Comparison of ENCODE assay signal across 20 cellular contexts in genomic region chr1:222096476-222096772, GRCh38.
DNase-seq lines count a peak whose midpoint lies in the region; ATAC-seq and TF ChIP-seq lines count a peak whose summit lies in the region.
"Had no signal": no experiment of that assay in that cellular context is flagged by ENCODE, and none has a peak within 500 bp of the region (broad histone marks: within the 10 kb centered on the region; RNA-seq: fewer than 3 reads in every experiment).

No MANE protein-coding gene starts in this region.

- H3K9ac ChIP-seq in KMS-11, result no peak overlapping the region

- no peaks in the 10 kb centered on the region for H3K36me3 ChIP-seq in KMS-11 (ENCODE audit: insufficient read depth)
- H3K36me3 ChIP-seq: esophagus muscularis mucosa, heart right ventricle, MG63, upper lobe of right lung had no signal

- peak; percentile 6 for ATAC-seq in GM18868 (IDR thresholded peaks at IDR 0.05; ENCODE audit: unreplicated experiment)

- TF ChIP-seq CTCF in KMS-11 (conservative IDR thresholded peaks at IDR 0.05; ENCODE audit: low read depth, low read length) (peak; percentile 70), VCaP (conservative IDR thresholded peaks at IDR 0.05) (peak; percentile 15; the same call in 1 of the 2 replicates), neural crest cell (conservative IDR thresholded peaks at IDR 0.05) (peak; percentile 32)

- no peaks in the 10 kb centered on the region for H4K20me1 ChIP-seq in KMS-11 (ENCODE audit: insufficient read depth)

- no peaks in the 10 kb centered on the region for H3K27me3 Mint-ChIP-seq in neural crest cell (ENCODE audit: low read depth)

- DNase-seq in neural crest cell (ENCODE audit: low read depth, low spot score) (no peak), NCI-H1436 (lab: John Stamatoyannopoulos, UW) (no peak), GM03348 (ENCODE audit: low spot score) (no peak), KG1 (lab: John Stamatoyannopoulos, UW) (no peak)
- DNase-seq: DMS79, GDM1, MG63, NCI-H1105 treated with DMSO at 0.1 percent for 48 hours, upper lobe of right lung had no signal

- H3K27me3 ChIP-seq in KMS-11 (ENCODE audit: insufficient read depth, low read depth), result no peaks in the 10 kb centered on the region
- H3K27me3 ChIP-seq: esophagus muscularis mucosa, MG63, upper lobe of right lung had no signal

- H3K4me1 Mint-ChIP-seq in neural crest cell, result peaks cover 11% of the 10 kb centered on the region

- no peak overlapping the region for H3K27ac Mint-ChIP-seq in neural crest cell (ENCODE audit: unreplicated experiment)
- H3K27ac Mint-ChIP-seq: activated naive CD8-positive, alpha-beta T cell treated with anti-CD3 and anti-CD28 coated beads, Interleukin-2, amount 50 U/mL, for 24 hours; GM23338; naive thymus-derived CD4-positive, alpha-beta T cell; T-helper 1 cell treated with Interleukin-12 subunit alpha and Interleukin-12 subunit beta and Interleukin-4 antibody, amounts not matched to agents 30 μg/mL and 1 μg/mL, for 36 hours had no signal

- no peak overlapping the region for H3K4me3 Mint-ChIP-seq in neural crest cell
- H3K4me3 Mint-ChIP-seq: activated naive CD8-positive, alpha-beta T cell treated with anti-CD3 and anti-CD28 coated beads, Interleukin-2, amount 50 U/mL, for 24 hours; GM23338; naive thymus-derived CD4-positive, alpha-beta T cell; T-helper 1 cell treated with Interleukin-12 subunit alpha and Interleukin-12 subunit beta and Interleukin-4 antibody, amounts not matched to agents 30 μg/mL and 1 μg/mL, for 36 hours had no signal

- H3K4me3 ChIP-seq in KMS-11 (IDR thresholded peaks at IDR 0.05; ENCODE audit: insufficient read depth, low read depth, low read length), result no peak overlapping the region
- H3K4me3 ChIP-seq: esophagus muscularis mucosa, GM23338, heart right ventricle, MG63, SK-N-MC, upper lobe of right lung had no signal

- no peaks in the 10 kb centered on the region for H3K9me3 Mint-ChIP-seq in neural crest cell
- H3K9me3 Mint-ChIP-seq: activated naive CD8-positive, alpha-beta T cell treated with anti-CD3 and anti-CD28 coated beads, Interleukin-2, amount 50 U/mL, for 24 hours; GM23338; naive thymus-derived CD4-positive, alpha-beta T cell; T-helper 1 cell treated with Interleukin-12 subunit alpha and Interleukin-12 subunit beta and Interleukin-4 antibody, amounts not matched to agents 30 μg/mL and 1 μg/mL, for 36 hours had no signal

- H2AFZ ChIP-seq in KMS-11 (ENCODE audit: low read depth), result no peak overlapping the region
- H2AFZ ChIP-seq: GM23338 had no signal

- no peak overlapping the region for H3K27ac ChIP-seq in KMS-11
- H3K27ac ChIP-seq in VCaP, result no peak overlapping the region
- H3K27ac ChIP-seq: esophagus muscularis mucosa, foreskin keratinocyte, heart right ventricle, SK-N-MC, upper lobe of right lung had no signal

- H3K36me3 Mint-ChIP-seq in neural crest cell (ENCODE audit: low read depth), result no peaks in the 10 kb centered on the region
- H3K36me3 Mint-ChIP-seq: naive thymus-derived CD4-positive, alpha-beta T cell had no signal

- H3K79me2 ChIP-seq in KMS-11 (ENCODE audit: insufficient read depth, low read depth), result no peaks in the 10 kb centered on the region

- H3K4me2 ChIP-seq in KMS-11, result no peak overlapping the region
- H3K4me2 ChIP-seq: GM23338 had no signal

- no peaks in the 10 kb centered on the region for H3K4me1 ChIP-seq in KMS-11 (ENCODE audit: low read depth, poor library complexity, severe bottlenecking)
- H3K4me1 ChIP-seq: esophagus muscularis mucosa, foreskin keratinocyte, upper lobe of right lung had no signal

Comparison
In these comparisons a context has a peak if more than half of its experiments do, and no peak if none do; other contexts are left out.
1. CTCF ChIP-seq: peak in every context shown above with its lines; median percentile 70 in KMS-11; 32 in neural crest cell; 15 in VCaP.